Comparison of ENCODE assay signal across 29 cellular contexts in the genomic region with DNA sequence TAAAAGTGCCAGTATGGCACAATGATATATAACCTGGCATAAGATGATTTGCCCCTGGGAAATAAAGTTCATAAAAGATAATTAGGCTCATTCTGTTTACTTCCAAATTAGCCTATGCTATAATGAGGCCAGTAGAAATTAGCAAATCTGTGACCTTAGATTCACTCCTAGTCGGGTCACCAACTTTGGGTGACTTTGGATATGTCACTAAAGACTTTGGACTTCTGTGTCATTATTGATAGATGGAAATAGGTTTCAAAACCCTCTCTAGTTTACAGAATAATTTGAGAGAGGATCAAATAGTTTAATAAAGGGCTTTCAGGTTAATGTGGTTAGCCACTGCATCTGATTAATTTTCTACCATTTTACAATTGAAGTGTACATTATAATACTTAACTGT.
"Had no signal": no experiment of that assay in that cellular context is flagged by ENCODE, and none has a peak within 500 bp of the region (broad histone marks: within the 10 kb centered on the region; RNA-seq: fewer than 3 reads in every experiment).

No MANE protein-coding gene starts in this region.

- H3K4me3 Mint-ChIP-seq: stimulated activated effector memory CD8-positive, alpha-beta T cell treated with anti-CD3 and anti-CD28 coated beads, Interleukin-12 subunit alpha, Interleukin-12 subunit beta, amount 100 ng/mL, for 72 hours; stimulated activated memory B cell treated with anti-CD40 and anti-IgM and Interleukin-4, amounts not matched to agents 10 μg/mL and 1 μg/mL and 100 μg/mL, for 72 hours; stimulated activated naive B cell treated with anti-CD40 and anti-IgM and Interleukin-4, amounts not matched to agents 10 μg/mL and 1 μg/mL and 100 μg/mL, for 72 hours; stimulated activated naive CD8-positive, alpha-beta T cell treated with anti-CD3 and anti-CD28 coated beads, Interleukin-15, amount 100 ng/mL, for 72 hours; stimulated activated naive CD8-positive, alpha-beta T cell treated with anti-CD3 and anti-CD28 coated beads, Interleukin-15, Interleukin-2, amounts not matched to agents 100 ng/mL and 50 ng/mL, for 24 hours; type B pancreatic cell had no signal

- H3K27ac ChIP-seq: stomach, suprapubic skin, testis, thoracic aorta, thyroid gland, tibial artery, tibial nerve, transverse colon, upper lobe of left lung, upper lobe of right lung, uterus, vagina had no signal

- H3K4me1 ChIP-seq: stomach, suprapubic skin, testis, thyroid gland, tibial artery, tibial nerve, transverse colon, upper lobe of left lung, upper lobe of right lung, uterus, vagina had no signal

- H3K36me3 Mint-ChIP-seq: stimulated activated effector memory CD8-positive, alpha-beta T cell treated with anti-CD3 and anti-CD28 coated beads, Interleukin-12 subunit alpha, Interleukin-12 subunit beta, amount 100 ng/mL, for 72 hours; stimulated activated memory B cell treated with anti-CD40 and anti-IgM and Interleukin-4, amounts not matched to agents 10 μg/mL and 1 μg/mL and 100 μg/mL, for 72 hours; stimulated activated naive B cell treated with anti-CD40 and anti-IgM and Interleukin-4, amounts not matched to agents 10 μg/mL and 1 μg/mL and 100 μg/mL, for 72 hours; type B pancreatic cell had no signal

- ATAC-seq: stimulated activated effector memory CD8-positive, alpha-beta T cell treated with anti-CD3 and anti-CD28 coated beads, Interleukin-12 subunit alpha, Interleukin-12 subunit beta, amount 100 ng/mL, for 72 hours; stimulated activated memory B cell treated with anti-CD40 and anti-IgM and Interleukin-4, amounts not matched to agents 10 μg/mL and 1 μg/mL and 100 μg/mL, for 72 hours; stimulated activated naive B cell treated with anti-CD40 and anti-IgM and Interleukin-4, amounts not matched to agents 10 μg/mL and 1 μg/mL and 100 μg/mL, for 72 hours; stimulated activated naive CD8-positive, alpha-beta T cell treated with anti-CD3 and anti-CD28 coated beads, Interleukin-15, amount 100 ng/mL, for 72 hours; stimulated activated naive CD8-positive, alpha-beta T cell treated with anti-CD3 and anti-CD28 coated beads, Interleukin-15, Interleukin-2, amounts not matched to agents 100 U/mL and 50 U/mL, for 24 hours; upper lobe of right lung had no signal

- H3K27me3 ChIP-seq: stomach, suprapubic skin, testis, thyroid gland, tibial artery, tibial nerve, transverse colon, upper lobe of left lung, upper lobe of right lung, uterus, vagina had no signal

- H3K9me3 Mint-ChIP-seq: type B pancreatic cell had no signal

- H3K4me1 Mint-ChIP-seq: stimulated activated effector memory CD8-positive, alpha-beta T cell treated with anti-CD3 and anti-CD28 coated beads, Interleukin-12 subunit alpha, Interleukin-12 subunit beta, amount 100 ng/mL, for 72 hours; stimulated activated memory B cell treated with anti-CD40 and anti-IgM and Interleukin-4, amounts not matched to agents 10 μg/mL and 1 μg/mL and 100 μg/mL, for 72 hours; stimulated activated naive B cell treated with anti-CD40 and anti-IgM and Interleukin-4, amounts not matched to agents 10 μg/mL and 1 μg/mL and 100 μg/mL, for 72 hours; stimulated activated naive CD8-positive, alpha-beta T cell treated with anti-CD3 and anti-CD28 coated beads, Interleukin-15, amount 100 ng/mL, for 72 hours had no signal

- H3K27ac Mint-ChIP-seq: stimulated activated effector memory CD8-positive, alpha-beta T cell treated with anti-CD3 and anti-CD28 coated beads, Interleukin-12 subunit alpha, Interleukin-12 subunit beta, amount 100 ng/mL, for 72 hours; stimulated activated memory B cell treated with anti-CD40 and anti-IgM and Interleukin-4, amounts not matched to agents 10 μg/mL and 1 μg/mL and 100 μg/mL, for 72 hours; stimulated activated naive B cell treated with anti-CD40 and anti-IgM and Interleukin-4, amounts not matched to agents 10 μg/mL and 1 μg/mL and 100 μg/mL, for 72 hours; stimulated activated naive CD8-positive, alpha-beta T cell treated with anti-CD3 and anti-CD28 coated beads, Interleukin-15, amount 100 ng/mL, for 72 hours; stimulated activated naive CD8-positive, alpha-beta T cell treated with anti-CD3 and anti-CD28 coated beads, Interleukin-15, Interleukin-2, amounts not matched to agents 100 ng/mL and 50 ng/mL, for 24 hours; type B pancreatic cell had no signal

- H3K4me3 ChIP-seq: stomach, suprapubic skin, testis, thoracic aorta, thyroid gland, tibial artery, tibial nerve, transverse colon, upper lobe of left lung, upper lobe of right lung, uterus, vagina had no signal

- H3K27me3 Mint-ChIP-seq: stimulated activated memory B cell treated with anti-CD40 and anti-IgM and Interleukin-4, amounts not matched to agents 10 μg/mL and 1 μg/mL and 100 μg/mL, for 72 hours; stimulated activated naive B cell treated with anti-CD40 and anti-IgM and Interleukin-4, amounts not matched to agents 10 μg/mL and 1 μg/mL and 100 μg/mL, for 72 hours; stimulated activated naive CD8-positive, alpha-beta T cell treated with anti-CD3 and anti-CD28 coated beads, Interleukin-15, amount 100 ng/mL, for 72 hours; stimulated activated naive CD8-positive, alpha-beta T cell treated with anti-CD3 and anti-CD28 coated beads, Interleukin-15, Interleukin-2, amounts not matched to agents 100 ng/mL and 50 ng/mL, for 24 hours; type B pancreatic cell had no signal

- DNase-seq: stimulated activated CD4-positive, alpha-beta T cell treated with anti-CD3 and anti-CD28 coated beads, Interleukin-2, amount 100 ng/mL, for 48 hours; stimulated activated CD4-positive, alpha-beta T cell treated with anti-CD3 and anti-CD28 coated beads, Interleukin-4, amount 100 ng/mL, for 1 hour; stimulated activated CD4-positive, alpha-beta T cell treated with anti-CD3 and anti-CD28 coated beads, Interleukin-4, amount 100 ng/mL, for 24 hours; stimulated activated CD4-positive, alpha-beta T cell treated with anti-CD3 and anti-CD28 coated beads, Interleukin-4, amount 100 ng/mL, for 4 hours; stimulated activated CD8-positive, alpha-beta memory T cell treated with anti-CD3 and anti-CD28 coated beads, Interleukin-4, amount 100 ng/mL, for 48 hours; stimulated activated naive B cell treated with anti-CD40 and anti-IgM and Interleukin-4, amounts not matched to agents 10 μg/mL and 1 μg/mL and 100 μg/mL, for 72 hours; stimulated activated naive CD4-positive, alpha-beta T cell; stimulated activated naive CD4-positive, alpha-beta T cell treated with Interleukin-2 at 50 U/mL for 16 hours; stimulated activated naive CD8-positive, alpha-beta T cell treated with anti-CD3 and anti-CD28 coated beads, Interleukin-15, amount 100 ng/mL, for 72 hours; stimulated activated naive CD8-positive, alpha-beta T cell treated with anti-CD3 and anti-CD28 coated beads, Interleukin-15, Interleukin-2, amounts not matched to agents 100 U/mL and 50 U/mL, for 24 hours; stomach; substantia nigra; testis; thyroid gland; tibial artery; transverse colon; trophoblast cell; upper lobe of left lung; upper lobe of right lung; uterus had no signal

- FAIRE-seq: urothelium cell line had no signal

- H3K9me3 ChIP-seq: stomach, suprapubic skin, testis, thoracic aorta, thyroid gland, tibial artery, tibial nerve, transverse colon, upper lobe of left lung, upper lobe of right lung, uterus, vagina had no signal

- H3K36me3 ChIP-seq: stomach, suprapubic skin, thoracic aorta, thyroid gland, tibial artery, tibial nerve, transverse colon, upper lobe of left lung, upper lobe of right lung, uterus, vagina had no signal
